Comparison of ENCODE assay signal across 23 cellular contexts in genomic region chr3:154666542-154666941, GRCh38.
"Had no signal": no experiment of that assay in that cellular context is flagged by ENCODE, and none has a peak within 500 bp of the region (broad histone marks: within the 10 kb centered on the region; RNA-seq: fewer than 3 reads in every experiment).

No MANE protein-coding gene starts in this region.

- FAIRE-seq: colon, endothelial cell of umbilical vein, frontal cortex had no signal

- H3K4me1 Mint-ChIP-seq: immature natural killer cell had no signal

- H3K4me3 ChIP-seq: coronary artery, dorsolateral prefrontal cortex, esophagus muscularis mucosa, gastroesophageal sphincter, heart left ventricle, hepatocyte, left lung, lower lobe of right lung, mucosa of descending colon had no signal

- H3K9me3 Mint-ChIP-seq: mesothelial cell of epicardium had no signal

- DNase-seq: dermis blood vessel endothelial cell; dorsolateral prefrontal cortex; effector CD4-positive, alpha-beta T cell; effector memory CD4-positive, alpha-beta T cell; foreskin keratinocyte; heart left ventricle; hypothalamus; immature natural killer cell; islet precursor cell; left cardiac atrium; left ventricle myocardium superior; lower lobe of right lung; mesenchymal stem cell; mucosa of descending colon had no signal

- H3K27me3 ChIP-seq: esophagus muscularis mucosa, foreskin keratinocyte, gastroesophageal sphincter, heart left ventricle, hepatocyte, left lung had no signal

- H3K4me3 Mint-ChIP-seq: immature natural killer cell, mesothelial cell of epicardium had no signal

- ATAC-seq: foreskin keratinocyte, gastroesophageal sphincter, heart left ventricle, left cardiac atrium, left lung, left ventricle myocardium superior, lower lobe of right lung, mucosa of descending colon had no signal

- H3K27ac Mint-ChIP-seq: immature natural killer cell, mesothelial cell of epicardium had no signal

- H3K27ac ChIP-seq: coronary artery, dorsolateral prefrontal cortex, esophagus muscularis mucosa, foreskin keratinocyte, gastroesophageal sphincter, heart left ventricle, hepatocyte, left lung, lower lobe of right lung had no signal

- H3K36me3 Mint-ChIP-seq: immature natural killer cell, mesothelial cell of epicardium had no signal

- H3K9me3 ChIP-seq: esophagus muscularis mucosa, gastroesophageal sphincter, heart left ventricle, lower lobe of right lung, mucosa of descending colon had no signal

- H3K4me1 ChIP-seq: esophagus muscularis mucosa, foreskin keratinocyte, gastroesophageal sphincter, heart left ventricle, left lung, lower lobe of right lung had no signal

- H3K36me3 ChIP-seq: esophagus muscularis mucosa, gastroesophageal sphincter, heart left ventricle, left lung, lower lobe of right lung had no signal
